8 cellular contexts compared by ENCODE assay signal in the genomic region with DNA sequence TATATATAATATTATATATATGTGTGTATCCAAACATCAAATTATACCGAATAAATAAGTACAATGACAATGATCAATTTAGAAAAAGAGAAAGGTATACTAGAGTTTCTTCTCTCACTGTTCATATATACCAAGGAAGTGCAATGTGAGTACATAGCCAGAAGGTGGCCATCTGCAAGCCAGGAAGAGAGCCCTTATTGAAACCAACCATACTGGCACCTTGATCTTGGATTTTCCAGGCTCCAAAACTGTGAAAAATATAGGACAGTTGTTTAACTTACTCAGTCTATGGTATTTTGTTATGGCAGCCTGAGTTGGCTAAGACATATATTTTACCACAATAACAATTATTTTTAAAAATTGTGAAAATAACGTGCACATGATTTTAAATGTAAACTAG.
DNase-seq lines count a peak whose midpoint lies in the region; ATAC-seq, FAIRE-seq and TF ChIP-seq lines count a peak whose summit lies in the region.

No MANE protein-coding gene starts in this region.

- no peak for FAIRE-seq in A549 (lab: Jason Lieb, UNC)

- 36% methylated on average over 2 of the region's 2 CpGs for WGBS in A549 (ENCODE audit: missing lambda C conversion rate)

- CTCF ChIA-PET in A549 (lab: Yijun Ruan, JAX): no interaction called here

- no peaks in the 10 kb centered on the region for H3K4me1 ChIP-seq in A549

- DNase-seq in A549 (ENCODE audit: low read depth in 1 of 2, low spot score in 1 of 2): peak in 1 of 2 experiments; percentile 38
- peak; percentile 7 for DNase-seq in NCI-H2171 (lab: John Stamatoyannopoulos, UW)
- DNase-seq in nephron progenitor cell: peak; percentile 10
- no peak for DNase-seq in stimulated activated CD4-positive, alpha-beta T cell treated with anti-CD3 and anti-CD28 coated beads, Interleukin-4, amount 100 ng/mL, for 1 hour
- DNase-seq in stimulated activated CD4-positive, alpha-beta T cell treated with anti-CD3 and anti-CD28 coated beads, Interleukin-1b, Interleukin-23, amount 100 ng/mL, for 48 hours: no peak

- TF ChIP-seq RAD21 in A549 (conservative IDR thresholded peaks at IDR 0.05 in 1 of 2, IDR thresholded peaks at IDR 0.05 in 1 of 2): peak; percentile 18 to 37; a peak in 3 of 5 replicates

- ATAC-seq in A549: peak in 1 of 2 experiments; percentile 63; a peak in 2 of 6 replicates
- ATAC-seq in GM18499 (IDR thresholded peaks at IDR 0.05; ENCODE audit: insufficient read depth, unreplicated experiment): peak; percentile 71
- ATAC-seq in HG02884 (IDR thresholded peaks at IDR 0.05; ENCODE audit: unreplicated experiment): peak; percentile 85

- no peaks in the 10 kb centered on the region for H3K9me3 Mint-ChIP-seq in brain
- no peaks in the 10 kb centered on the region for H3K9me3 Mint-ChIP-seq in nephron progenitor cell

- no peaks in the 10 kb centered on the region for H3K4me1 Mint-ChIP-seq in brain
- H3K4me1 Mint-ChIP-seq in nephron progenitor cell: no peaks in the 10 kb centered on the region

- POLR2A ChIA-PET in A549 (lab: Yijun Ruan, JAX): no interaction called here

- no peaks in the 10 kb centered on the region for H3K36me3 Mint-ChIP-seq in brain
- no peaks in the 10 kb centered on the region for H3K36me3 Mint-ChIP-seq in nephron progenitor cell (ENCODE audit: low read depth)

- no peak overlapping the region for H3K27ac ChIP-seq in A549

- TF ChIP-seq POLR2A in A549 (IDR thresholded peaks at IDR 0.05; ENCODE audit: low read length): no peak

- no peak overlapping the region for H3K27ac Mint-ChIP-seq in brain
- no peak overlapping the region for H3K27ac Mint-ChIP-seq in nephron progenitor cell

- TF ChIP-seq CTCF in A549 (IDR thresholded peaks at IDR 0.05): peak; percentile 20; the same call in 2 of the 3 replicates
- TF ChIP-seq CTCF in brain (conservative IDR thresholded peaks at IDR 0.05): peak; percentile 60 to 76
- peak; percentile 69 for TF ChIP-seq CTCF in nephron progenitor cell (IDR thresholded peaks at IDR 0.05)

- no peaks in the 10 kb centered on the region for H3K9me3 ChIP-seq in A549

- no peak overlapping the region for H3K4me3 ChIP-seq in A549

- no peak overlapping the region for H3K4me2 ChIP-seq in A549

- TF ChIP-seq EP300 in A549 (IDR thresholded peaks at IDR 0.05): no peak

- peaks cover 3% of the 10 kb centered on the region for H3K27me3 Mint-ChIP-seq in brain
- H3K27me3 Mint-ChIP-seq in nephron progenitor cell (ENCODE audit: low read depth, poor library complexity): no peaks in the 10 kb centered on the region

- H3K4me3 Mint-ChIP-seq in brain (no peak overlapping the region), nephron progenitor cell (no peak overlapping the region)

TF ChIP-seq in A549, 52 proteins besides CTCF, POLR2A, EP300 and RAD21:
- TF ChIP-seq MAZ (IDR thresholded peaks at IDR 0.05; ENCODE audit: borderline replicate concordance, low read depth, low read length) (no peak), FOXS1 (CRISPR knock-in tag; IDR thresholded peaks at IDR 0.05) (no peak), SMC3 (IDR thresholded peaks at IDR 0.05) (peak; percentile 38)
- TF ChIP-seq, protein P1, sequence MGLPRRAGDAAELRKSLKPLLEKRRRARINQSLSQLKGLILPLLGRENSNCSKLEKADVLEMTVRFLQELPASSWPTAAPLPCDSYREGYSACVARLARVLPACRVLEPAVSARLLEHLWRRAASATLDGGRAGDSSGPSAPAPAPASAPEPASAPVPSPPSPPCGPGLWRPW (IDR thresholded peaks at IDR 0.05): no peak
TF ChIP-seq in A549: peak in this region for 1.

Comparison
In these comparisons a context has a peak if more than half of its experiments do, and no peak if none do; other contexts are left out.
1. DNase-seq: peak in NCI-H2171 (single experiment) and nephron progenitor cell (single experiment); none in stimulated activated CD4-positive, alpha-beta T cell treated with anti-CD3 and anti-CD28 coated beads, Interleukin-4, amount 100 ng/mL, for 1 hour (single experiment) and stimulated activated CD4-positive, alpha-beta T cell treated with anti-CD3 and anti-CD28 coated beads, Interleukin-1b, Interleukin-23, amount 100 ng/mL, for 48 hours (single experiment).
2. Peak in every context shown above with its lines, with median percentiles within 50 percentile points of each other: CTCF ChIP-seq.